ENCODE assay signal across 1 cellular context in genomic region chr19:12825259-12826131, GRCh38.
TF ChIP-seq lines count a peak whose summit lies in the region.

No MANE protein-coding gene starts in this region.

TF ChIP-seq in HEK293, 187 proteins besides CTCF, POLR2A, EP300 and RAD21:
- no peak for TF ChIP-seq PBX3 (CRISPR knock-in tag; IDR thresholded peaks at IDR 0.05)
- no peak for TF ChIP-seq ZNF843 (tag by site-specific recombination; IDR thresholded peaks at IDR 0.05)
- TF ChIP-seq ZBTB48 (tag by site-specific recombination; IDR thresholded peaks at IDR 0.05) = peak; percentile 64
- TF ChIP-seq KLF9 (tag by site-specific recombination; IDR thresholded peaks at IDR 0.05; ENCODE audit: low read depth) = peak; percentile 82
- no peak for TF ChIP-seq TCF7L2 (IDR thresholded peaks at IDR 0.05; ENCODE audit: borderline replicate concordance, low read depth, low read length)
- TF ChIP-seq ZNF692 (tag by site-specific recombination; IDR thresholded peaks at IDR 0.05) = no peak
- no peak for TF ChIP-seq WT1 (tag by site-specific recombination; IDR thresholded peaks at IDR 0.05)
- TF ChIP-seq ZNF600 (tag by site-specific recombination; IDR thresholded peaks at IDR 0.05) = peak; percentile 60; the same call in 1 of the 2 replicates
- no peak for TF ChIP-seq ZNF24 (tag by site-specific recombination; IDR thresholded peaks at IDR 0.05)
- no peak for TF ChIP-seq ZNF354C (tag by site-specific recombination; IDR thresholded peaks at IDR 0.05; ENCODE audit: borderline replicate concordance, low read depth)
- no peak for TF ChIP-seq ZNF792 (tag by site-specific recombination; IDR thresholded peaks at IDR 0.05)
- no peak for TF ChIP-seq KLF1 (tag by site-specific recombination; IDR thresholded peaks at IDR 0.05)
- TF ChIP-seq ZNF2 (tag by site-specific recombination; IDR thresholded peaks at IDR 0.05) = peak; percentile 36; the same call in 1 of the 2 replicates
- no peak for TF ChIP-seq GLIS1 (tag by site-specific recombination; IDR thresholded peaks at IDR 0.05)
- TF ChIP-seq ZBTB26 (tag by site-specific recombination; optimal IDR thresholded peaks at IDR 0.05) = peak; percentile 31
- no peak for TF ChIP-seq PRDM4 (tag by site-specific recombination; IDR thresholded peaks at IDR 0.05)
- no peak for TF ChIP-seq ZNF837 (tag by site-specific recombination; IDR thresholded peaks at IDR 0.05)
- no peak for TF ChIP-seq GLI4 (tag by site-specific recombination; IDR thresholded peaks at IDR 0.05)
- peak; percentile 8; the same call in 1 of the 2 replicates for TF ChIP-seq KLF8 (tag by site-specific recombination; IDR thresholded peaks at IDR 0.05)
- no peak; the same call in 1 of the 2 replicates for TF ChIP-seq ZBTB10 (tag by site-specific recombination; IDR thresholded peaks at IDR 0.05)
- no peak for TF ChIP-seq ZNF548 (tag by site-specific recombination; IDR thresholded peaks at IDR 0.05)
- no peak for TF ChIP-seq HOXA7 (CRISPR knock-in tag; IDR thresholded peaks at IDR 0.05; ENCODE audit: borderline replicate concordance)
- no peak for TF ChIP-seq ZNF518A (tag by site-specific recombination; conservative IDR thresholded peaks at IDR 0.05; ENCODE audit: low read depth)
- TF ChIP-seq ZNF416 (tag by site-specific recombination; IDR thresholded peaks at IDR 0.05) = no peak
- no peak for TF ChIP-seq ZNF48 (tag by site-specific recombination; IDR thresholded peaks at IDR 0.05)
- TF ChIP-seq SP3 (tag by site-specific recombination; IDR thresholded peaks at IDR 0.05) = peak; percentile 51; the same call in 1 of the 2 replicates
- TF ChIP-seq ZNF341 (tag by site-specific recombination; IDR thresholded peaks at IDR 0.05; ENCODE audit: low read depth) = peak; percentile 51
- no peak for TF ChIP-seq ZNF362 (tag by site-specific recombination; IDR thresholded peaks at IDR 0.05)
- no peak for TF ChIP-seq ZNF555 (tag by site-specific recombination; conservative IDR thresholded peaks at IDR 0.05)
- no peak for TF ChIP-seq ZNF398 (tag by site-specific recombination; IDR thresholded peaks at IDR 0.05)
- no peak for TF ChIP-seq ZNF544 (tag by site-specific recombination; IDR thresholded peaks at IDR 0.05)
- TF ChIP-seq IKZF3 (tag by site-specific recombination; IDR thresholded peaks at IDR 0.05) = peak; percentile 77
- no peak for TF ChIP-seq ZXDB (tag by site-specific recombination; IDR thresholded peaks at IDR 0.05)
- TF ChIP-seq KLF16 (tag by site-specific recombination; IDR thresholded peaks at IDR 0.05) = peak; percentile 50; the same call in 1 of the 2 replicates
- no peak for TF ChIP-seq ZNF626 (tag by site-specific recombination; IDR thresholded peaks at IDR 0.05)
- no peak for TF ChIP-seq ZNF645 (tag by site-specific recombination; IDR thresholded peaks at IDR 0.05)
- no peak for TF ChIP-seq ZNF549 (tag by site-specific recombination; IDR thresholded peaks at IDR 0.05)
- TF ChIP-seq ZNF521 (tag by site-specific recombination; IDR thresholded peaks at IDR 0.05) = no peak
- TF ChIP-seq PATZ1 (tag by site-specific recombination; IDR thresholded peaks at IDR 0.05) = 0 out of 2 replicates have a peak, but pooled peaks have one; percentile 20
- TF ChIP-seq BCL11A (tag by site-specific recombination; IDR thresholded peaks at IDR 0.05; ENCODE audit: low read depth) = no peak
TF ChIP-seq in HEK293: peak in this region for 11.
